In the genomic region with DNA sequence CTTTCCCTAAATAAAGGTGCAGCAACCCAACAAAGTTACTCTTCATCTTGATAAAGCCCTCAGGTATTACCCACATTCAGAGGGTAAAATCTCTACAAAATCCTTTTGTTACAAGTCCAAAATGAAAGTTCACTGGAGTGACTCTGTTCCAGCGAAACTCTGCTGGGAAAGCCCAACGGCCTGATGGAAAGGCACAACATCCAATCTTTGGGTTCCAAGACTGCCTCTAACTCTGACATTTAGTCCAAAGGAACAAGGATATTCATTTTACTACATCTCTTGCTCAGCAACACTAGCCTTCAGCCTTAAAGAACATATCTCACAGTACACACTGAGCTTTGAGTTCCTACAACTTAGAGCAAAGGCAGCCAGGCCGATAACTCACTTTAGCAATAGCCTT, we compare ENCODE assay signal across 30 cellular contexts. TPM values are rescaled to one million over a fixed set of nuclear protein-coding genes. Genes with fewer than 3 reads are reported as not detected.
DNase-seq lines count a peak whose midpoint lies in the region; ATAC-seq and TF ChIP-seq lines count a peak whose summit lies in the region.
"Had no signal": no experiment of that assay in that cellular context is flagged by ENCODE, and none has a peak within 500 bp of the region (broad histone marks: within the 10 kb centered on the region; RNA-seq: fewer than 3 reads in every experiment).

No MANE protein-coding gene starts in this region.

- no peaks in the 10 kb centered on the region for H3F3A ChIP-seq in neural progenitor cell (ENCODE audit: low read depth)

- no peaks in the 10 kb centered on the region for H3K9me3 Mint-ChIP-seq in MCF 10A (ENCODE audit: unreplicated experiment)
- peaks cover 14% of the 10 kb centered on the region for H3K9me3 Mint-ChIP-seq in nephron progenitor cell
- peaks cover 9% of the 10 kb centered on the region for H3K9me3 Mint-ChIP-seq in neural progenitor cell
- H3K9me3 Mint-ChIP-seq: IgD-negative memory B cell had no signal

- H2AFZ ChIP-seq in mammary epithelial cell (ENCODE audit: low read depth, low read length) (no peak overlapping the region), neural progenitor cell (replicated peaks) (no peak overlapping the region)

- intact Hi-C loops in MCF 10A (cut with micrococcal nuclease) (loop anchor here (2.0 kb wide), 3 partner anchors 39 to 113 kb away; no protein-coding TSS in a partner anchor), mammary epithelial cell (cut with micrococcal nuclease) (loop anchor here (2.0 to 10.0 kb wide), 2 partner anchors 41 to 81 kb away; no protein-coding TSS in a partner anchor), esophagus squamous epithelium (cut with DNase I) (no loop called here), vagina (cut with DNase I) (no loop called here)

- H3K27me3 ChIP-seq in mammary epithelial cell (ENCODE audit: insufficient read depth, low read length) (peaks cover 2% of the 10 kb centered on the region), esophagus squamous epithelium (no peaks in the 10 kb centered on the region), vagina (no peaks in the 10 kb centered on the region), neural progenitor cell (no peaks in the 10 kb centered on the region)
- H3K27me3 ChIP-seq: cardiac muscle cell, left lung, upper lobe of left lung had no signal

- no peak for ATAC-seq in GM19023 (IDR thresholded peaks at IDR 0.05; ENCODE audit: unreplicated experiment)
- ATAC-seq: activated CD8-positive, alpha-beta T cell treated with anti-CD3 and anti-CD28 coated beads for 36 hours; activated naive CD4-positive, alpha-beta T cell treated with anti-CD3 and anti-CD28 coated beads, Interleukin-2, amount 50 U/mL, for 72 hours; esophagus mucosa; left lung; PC-3 had no signal

- CTCF ChIA-PET in MCF 10A (lab: Yijun Ruan, JAX) (interaction anchor here (0.7 to 1.0 kb wide), 2 partner anchors 20 to 28 kb away, joined by 3 read pairs; no protein-coding TSS in a partner anchor), mammary epithelial cell (lab: Charles Lee; ENCODE audit: low non-redundant PET) (no interaction called here)

- H3K27ac ChIP-seq in mammary epithelial cell (ENCODE audit: insufficient read depth, low read depth, low read length) (no peak overlapping the region), esophagus squamous epithelium (peak overlapping the region in 3 of 4 donors; percentile 78 to 85 (median 85)), vagina (peak overlapping the region; percentile 86), substantia nigra (ENCODE audit: low read depth, low read length, poor library complexity, severe bottlenecking) (no peak overlapping the region), neural progenitor cell (no peak overlapping the region)
- H3K27ac ChIP-seq: cardiac muscle cell had no signal

- BruUV-seq in MCF 10A (replicated peaks; lab: Mats Ljungman, UMichigan) (no TSS peak), mammary epithelial cell (replicated peaks; lab: Mats Ljungman, UMichigan) (no TSS peak)

- WGBS in mammary epithelial cell (ENCODE audit: low coverage, missing lambda C conversion rate): 100% methylated on average over 3 of the region's 3 CpGs
- 75 to 83% methylated on average over 3 of the region's 3 CpGs for WGBS in esophagus squamous epithelium, 2 donors

- H3K4me1 Mint-ChIP-seq in MCF 10A (ENCODE audit: insufficient read depth, unreplicated experiment) (peaks cover 40% of the 10 kb centered on the region), nephron progenitor cell (peaks cover 34% of the 10 kb centered on the region), neural progenitor cell (peaks cover 11% of the 10 kb centered on the region)
- H3K4me1 Mint-ChIP-seq: IgD-negative memory B cell had no signal

- H3K27ac Mint-ChIP-seq in MCF 10A (ENCODE audit: low read depth, unreplicated experiment) (peak overlapping the region; percentile 88), nephron progenitor cell (peak overlapping the region; percentile 15), neural progenitor cell (no peak overlapping the region)
- H3K27ac Mint-ChIP-seq: activated CD8-positive, alpha-beta T cell treated with anti-CD3 and anti-CD28 coated beads for 36 hours; activated naive CD4-positive, alpha-beta T cell treated with anti-CD3 and anti-CD28 coated beads, Interleukin-2, amount 50 U/mL, for 72 hours; CD4-positive, alpha-beta T cell had no signal

- H3K36me3 ChIP-seq in mammary epithelial cell (ENCODE audit: insufficient read depth, low read length) (no peaks in the 10 kb centered on the region), esophagus squamous epithelium (no peaks in the 10 kb centered on the region), vagina (no peaks in the 10 kb centered on the region), neural progenitor cell (no peaks in the 10 kb centered on the region)
- H3K36me3 ChIP-seq: cardiac muscle cell, left lung, upper lobe of left lung had no signal

- no peak overlapping the region for H3K4me2 ChIP-seq in mammary epithelial cell (ENCODE audit: insufficient read depth, low read depth, low read length)
- H3K4me2 ChIP-seq in neural progenitor cell: no peak overlapping the region

- H3K4me1 ChIP-seq in mammary epithelial cell (ENCODE audit: insufficient read depth, low read length) (peaks cover 19% of the 10 kb centered on the region), esophagus squamous epithelium (peaks cover 0 to 81% (median 26%) of the 10 kb centered on the region in 3 donors), vagina (peaks cover 72% of the 10 kb centered on the region), neural progenitor cell (peaks cover 26% of the 10 kb centered on the region)

- H3K4me3 ChIP-seq in mammary epithelial cell (replicated peaks in 1 of 3; ENCODE audit: insufficient read depth in 1 of 3, low read depth in 2 of 3, low read length in 3 of 3) (no peak overlapping the region), esophagus squamous epithelium (no peak overlapping the region), vagina (no peak overlapping the region), neural progenitor cell (no peak overlapping the region)
- H3K4me3 ChIP-seq: cardiac muscle cell, coronary artery, left lung, upper lobe of left lung had no signal

- POLR2A ChIA-PET in MCF 10A (lab: Yijun Ruan, JAX): interaction anchor here (0.7 to 5.2 kb wide), 13 partner anchors 13 to 331 kb away, joined by 3 to 71 read pairs (median 25); partner anchors contain the start of gene TGFBR3

- no peaks in the 10 kb centered on the region for H3K27me3 Mint-ChIP-seq in MCF 10A (ENCODE audit: insufficient read depth, unreplicated experiment)
- H3K27me3 Mint-ChIP-seq in nephron progenitor cell (ENCODE audit: low read depth, poor library complexity): no peaks in the 10 kb centered on the region
- H3K27me3 Mint-ChIP-seq in neural progenitor cell (ENCODE audit: insufficient read depth, low read depth): peaks cover 3% of the 10 kb centered on the region
- H3K27me3 Mint-ChIP-seq: activated CD8-positive, alpha-beta T cell treated with anti-CD3 and anti-CD28 coated beads for 36 hours; CD4-positive, alpha-beta T cell; IgD-negative memory B cell had no signal

- no peak for TF ChIP-seq POLR2A in esophagus squamous epithelium (IDR thresholded peaks at IDR 0.05)
- TF ChIP-seq POLR2A in vagina (IDR thresholded peaks at IDR 0.05): no peak

- H3K9ac ChIP-seq in mammary epithelial cell (ENCODE audit: insufficient read depth, low read length): no peak overlapping the region
- H3K9ac ChIP-seq in neural progenitor cell: no peak overlapping the region

- TF ChIP-seq CTCF in MCF 10A (IDR thresholded peaks at IDR 0.05; ENCODE audit: unreplicated experiment): no peak
- TF ChIP-seq CTCF in mammary epithelial cell (conservative IDR thresholded peaks at IDR 0.05 in 1 of 2, IDR thresholded peaks at IDR 0.05 in 1 of 2; ENCODE audit: extremely low read depth in 1 of 2, insufficient read depth in 1 of 2, low read depth in 1 of 2, low read length in 2 of 2): no peak
- no peak for TF ChIP-seq CTCF in esophagus squamous epithelium (IDR thresholded peaks at IDR 0.05)
- no peak for TF ChIP-seq CTCF in nephron progenitor cell (IDR thresholded peaks at IDR 0.05)
- TF ChIP-seq CTCF in vagina (IDR thresholded peaks at IDR 0.05): no peak
- TF ChIP-seq CTCF in neural progenitor cell (IDR thresholded peaks at IDR 0.05): no peak

- H3K79me2 ChIP-seq in mammary epithelial cell (ENCODE audit: insufficient read depth, low read length): no peaks in the 10 kb centered on the region
- no peaks in the 10 kb centered on the region for H3K79me2 ChIP-seq in neural progenitor cell (ENCODE audit: low read depth)

- peak overlapping the region; percentile 14 for H3K4me3 Mint-ChIP-seq in MCF 10A (ENCODE audit: unreplicated experiment)
- no peak overlapping the region for H3K4me3 Mint-ChIP-seq in nephron progenitor cell
- H3K4me3 Mint-ChIP-seq in neural progenitor cell: no peak overlapping the region
- H3K4me3 Mint-ChIP-seq: activated CD8-positive, alpha-beta T cell treated with anti-CD3 and anti-CD28 coated beads for 36 hours; CD4-positive, alpha-beta T cell; IgD-negative memory B cell; neural crest cell had no signal

- dilution Hi-C loops in mammary epithelial cell (cut with HindIII; ENCODE audit: low sequenced_read_pairs): no loop called here

- DNase-seq in MCF 10A (ENCODE audit: unreplicated experiment): no peak
- DNase-seq in mammary epithelial cell: no peak
- DNase-seq in esophagus squamous epithelium (lab: John Stamatoyannopoulos, UW): no peak
- no peak for DNase-seq in nephron progenitor cell
- no peak for DNase-seq in vagina (ENCODE audit: extremely low spot score in 2 of 2)
- no peak for DNase-seq in substantia nigra (lab: John Stamatoyannopoulos, UW)
- DNase-seq in neural progenitor cell (ENCODE audit: low spot score): no peak
- DNase-seq: 8988T; activated CD4-positive, alpha-beta T cell treated with anti-CD3 and anti-CD28 coated beads for 1 hour; activated CD8-positive, alpha-beta T cell treated with anti-CD3 and anti-CD28 coated beads for 36 hours; AML-193; anterior cingulate cortex; CD4-positive, alpha-beta T cell; hippocampal formation; left lung; NCI-H1048; NCI-H1694 treated with DMSO at 0.1 percent for 48 hours; NCI-H2171 treated with DMSO at 0.1 percent for 48 hours; NCI-H510A treated with DMSO at 0.1 percent for 48 hours; PC-3; SHP77; stimulated activated CD4-positive, alpha-beta T cell treated with anti-CD3 and anti-CD28 coated beads, Interleukin-15, amount 100 ng/mL, for 24 hours; upper lobe of left lung had no signal

- peaks cover 22% of the 10 kb centered on the region for H3K36me3 Mint-ChIP-seq in MCF 10A (ENCODE audit: insufficient read depth, unreplicated experiment)
- peaks cover 4% of the 10 kb centered on the region for H3K36me3 Mint-ChIP-seq in nephron progenitor cell (ENCODE audit: low read depth)
- H3K36me3 Mint-ChIP-seq in neural progenitor cell: no peaks in the 10 kb centered on the region
- H3K36me3 Mint-ChIP-seq: IgD-negative memory B cell had no signal

- in situ Hi-C loops in mammary epithelial cell (cut with MboI; ENCODE audit: low sequenced_read_pairs in 2 of 2): no loop called here

- H4K20me1 ChIP-seq in mammary epithelial cell (ENCODE audit: insufficient read depth, low read length) (no peaks in the 10 kb centered on the region), neural progenitor cell (ENCODE audit: low read depth) (no peaks in the 10 kb centered on the region)

- H3K9me3 ChIP-seq in mammary epithelial cell (replicated peaks; ENCODE audit: insufficient read depth, low read length) (no peaks in the 10 kb centered on the region), esophagus squamous epithelium (no peaks in the 10 kb centered on the region), vagina (no peaks in the 10 kb centered on the region), neural progenitor cell (ENCODE audit: low read depth) (no peaks in the 10 kb centered on the region)
- H3K9me3 ChIP-seq: upper lobe of left lung had no signal

RNA-seq across cellular contexts. Expression of gene TGFBR3, which starts 42.1 kb away (rescaled TPM):
- total RNA-seq in MCF 10A (2022) (7.0 and 12.0 TPM in 2 replicates), mammary epithelial cell (under 1 TPM; 0.61 to 0.67 TPM), esophagus squamous epithelium (100 to 1,000 TPM in 1 of 4 donors, 10 to 100 TPM in 3; 11.3 to 119 (median 30.7) TPM), vagina (221 TPM), neural progenitor cell (ENCODE audit: low replicate concordance) (9.0 and 11.8 TPM in 2 replicates)
- polyA plus RNA-seq in mammary epithelial cell: 0.09 TPM
- polyA minus RNA-seq in mammary epithelial cell: 0.05 TPM

Comparison
In these comparisons a context has a peak if more than half of its experiments do, and no peak if none do; other contexts are left out.
1. H3K27ac ChIP-seq: peak in esophagus squamous epithelium (3 of 4) and vagina (single experiment); none in mammary epithelial cell (single experiment), substantia nigra (single experiment) and neural progenitor cell (single experiment).
2. intact Hi-C loops: an anchor here in MCF 10A (2.0 kb wide) and mammary epithelial cell (2.0 to 10.0 kb wide); none called in esophagus squamous epithelium and vagina.